19 cellular contexts compared by ENCODE assay signal in the genomic region with DNA sequence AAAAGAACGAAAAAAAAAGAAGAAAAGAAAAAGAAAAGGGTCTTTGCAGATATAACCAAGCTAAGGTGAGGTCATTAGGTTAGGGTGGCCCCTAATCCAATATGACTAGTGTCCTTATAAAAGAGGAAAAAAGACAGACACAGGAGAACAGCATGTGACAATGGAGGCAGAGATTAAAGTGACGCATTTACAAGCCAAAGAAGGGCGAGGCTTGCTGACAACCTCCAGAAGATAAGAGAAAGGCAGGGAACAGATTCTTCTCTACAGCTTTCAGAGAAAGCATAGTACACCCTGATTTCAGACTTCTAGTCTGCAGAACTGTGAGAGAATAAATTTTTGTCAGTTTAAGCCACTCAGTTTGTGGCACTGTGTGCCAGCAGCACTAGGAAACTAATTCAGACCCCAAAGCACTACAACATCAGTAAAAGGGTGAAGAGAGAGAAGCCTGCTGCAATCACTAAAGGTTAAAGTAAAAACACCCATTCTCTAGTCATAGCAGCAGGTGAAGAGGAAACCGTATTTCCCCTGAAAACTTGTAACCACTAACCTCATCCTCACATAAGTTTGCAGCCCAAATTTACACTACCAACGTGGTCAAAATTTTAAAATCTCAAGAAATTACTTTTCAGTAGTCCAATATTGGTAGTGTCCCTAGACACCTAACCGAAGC. TPM values are rescaled to one million over a fixed set of nuclear protein-coding genes. Genes with fewer than 3 reads are reported as not detected.
DNase-seq lines count a peak whose midpoint lies in the region; ATAC-seq and TF ChIP-seq lines count a peak whose summit lies in the region.
"Had no signal": no experiment of that assay in that cellular context is flagged by ENCODE, and none has a peak within 500 bp of the region (broad histone marks: within the 10 kb centered on the region; RNA-seq: fewer than 3 reads in every experiment).

No MANE protein-coding gene starts in this region.

- H3K9me3 Mint-ChIP-seq in activated CD4-positive, alpha-beta T cell treated with anti-CD3 and anti-CD28 coated beads, Interleukin-2, amount 10 ng/mL, durations not matched to agents 24 days and 14 days = no peaks in the 10 kb centered on the region

- H3K27ac ChIP-seq in left ventricle myocardium inferior (replicated peaks) = peak overlapping the region; percentile 17
- H3K27ac ChIP-seq in testis = peak overlapping the region; percentile 62 to 69
- H3K27ac ChIP-seq: dorsolateral prefrontal cortex, KMS-11, neutrophil, PC-9, prostate gland had no signal

- H3K4me1 ChIP-seq in left ventricle myocardium inferior (peaks cover 20% of the 10 kb centered on the region), testis (peaks cover 18% of the 10 kb centered on the region)
- H3K4me1 ChIP-seq: prostate gland had no signal

- DNase-seq in activated CD4-positive, alpha-beta T cell treated with anti-CD3 and anti-CD28 coated beads, Interleukin-2, amount 10 ng/mL, durations not matched to agents 24 days and 14 days = no peak
- DNase-seq in activated CD4-positive, alpha-beta T cell treated with anti-CD3 and anti-CD28 coated beads for 4 hours = no peak
- DNase-seq in left ventricle myocardium inferior = no peak
- DNase-seq in Right ventricle myocardium inferior (ENCODE audit: missing footprints) = no peak
- no peak for DNase-seq in left ventricle myocardium superior
- peak; percentile 70 for DNase-seq in testis
- DNase-seq in NCI-H1694 (lab: John Stamatoyannopoulos, UW) = no peak
- no peak for DNase-seq in RPMI8226
- DNase-seq: DMS79; dorsolateral prefrontal cortex; GOT3; MV-4-11; NCI-H510A treated with DMSO at 0.1 percent for 48 hours; PC-9; stimulated activated CD8-positive, alpha-beta memory T cell treated with anti-CD3 and anti-CD28 coated beads, Interleukin-4, amount 100 ng/mL, for 48 hours had no signal

- TF ChIP-seq CTCF in left ventricle myocardium inferior (IDR thresholded peaks at IDR 0.05; ENCODE audit: borderline replicate concordance) = no peak
- TF ChIP-seq CTCF in testis (IDR thresholded peaks at IDR 0.05) = no peak

- no peak overlapping the region for H3K4me3 ChIP-seq in left ventricle myocardium inferior
- H3K4me3 ChIP-seq in testis = no peak overlapping the region
- H3K4me3 ChIP-seq: PC-9, prostate gland had no signal

- H3K9me3 ChIP-seq in left ventricle myocardium inferior (replicated peaks) (no peaks in the 10 kb centered on the region), testis (no peaks in the 10 kb centered on the region)
- H3K9me3 ChIP-seq: neutrophil, prostate gland had no signal

- H3K27me3 ChIP-seq in left ventricle myocardium inferior (ENCODE audit: low read depth) (no peaks in the 10 kb centered on the region), testis (no peaks in the 10 kb centered on the region)
- H3K27me3 ChIP-seq: dorsolateral prefrontal cortex had no signal

- WGBS in testis, 2 donors = 53 to 66% methylated on average over 6 of the region's 6 CpGs

- ATAC-seq in Right ventricle myocardium inferior (no peak), left ventricle myocardium superior (peak; percentile 58)

- TF ChIP-seq POLR2A in testis (IDR thresholded peaks at IDR 0.05) = no peak

- H3K36me3 ChIP-seq in left ventricle myocardium inferior (no peaks in the 10 kb centered on the region), testis (ENCODE audit: low read depth, missing control alignments) (no peaks in the 10 kb centered on the region)
- H3K36me3 ChIP-seq: neutrophil, prostate gland had no signal

- intact Hi-C loops in activated CD4-positive, alpha-beta T cell treated with anti-CD3 and anti-CD28 coated beads, Interleukin-2, amount 10 ng/mL, durations not matched to agents 24 days and 14 days (cut with micrococcal nuclease) = no loop called here
- intact Hi-C loops in left ventricle myocardium inferior (cut with micrococcal nuclease) (no loop called here), Right ventricle myocardium inferior (cut with DNase I) (no loop called here), left ventricle myocardium superior (cut with micrococcal nuclease) (no loop called here), testis (cut with DNase I; ENCODE audit: low total_unique reads) (no loop called here)

- no peak overlapping the region for H3K27ac Mint-ChIP-seq in activated CD4-positive, alpha-beta T cell treated with anti-CD3 and anti-CD28 coated beads, Interleukin-2, amount 10 ng/mL, durations not matched to agents 24 days and 14 days

- H3K36me3 Mint-ChIP-seq in activated CD4-positive, alpha-beta T cell treated with anti-CD3 and anti-CD28 coated beads, Interleukin-2, amount 10 ng/mL, durations not matched to agents 24 days and 14 days (ENCODE audit: low read depth) = no peaks in the 10 kb centered on the region

- H3K27me3 Mint-ChIP-seq in activated CD4-positive, alpha-beta T cell treated with anti-CD3 and anti-CD28 coated beads, Interleukin-2, amount 10 ng/mL, durations not matched to agents 24 days and 14 days = peaks cover 10% of the 10 kb centered on the region

- peak overlapping the region; percentile 51 for H3K4me3 Mint-ChIP-seq in activated CD4-positive, alpha-beta T cell treated with anti-CD3 and anti-CD28 coated beads, Interleukin-2, amount 10 ng/mL, durations not matched to agents 24 days and 14 days

- H3K4me1 Mint-ChIP-seq in activated CD4-positive, alpha-beta T cell treated with anti-CD3 and anti-CD28 coated beads, Interleukin-2, amount 10 ng/mL, durations not matched to agents 24 days and 14 days = peaks cover 8% of the 10 kb centered on the region

RNA-seq across cellular contexts. Expression of gene REEP1, which starts 17.6 kb away (rescaled TPM):
- total RNA-seq in activated CD4-positive, alpha-beta T cell treated with anti-CD3 and anti-CD28 coated beads, Interleukin-2, amount 10 ng/mL, durations not matched to agents 24 days and 14 days = 0.19 and 0.44 TPM in 2 replicates
- total RNA-seq in left ventricle myocardium inferior = 30.2 TPM
- total RNA-seq in Right ventricle myocardium inferior = 23.6 TPM
- total RNA-seq in left ventricle myocardium superior = 21.3 TPM
- total RNA-seq in testis = 100 to 1,000 TPM; 241 to 342 TPM
- polyA plus RNA-seq in testis (ENCODE audit: insufficient read depth, low read depth, low replicate concordance) = 112 TPM
- total RNA-seq: HT1080 had no signal

Comparison
In these comparisons a context has a peak if more than half of its experiments do, and no peak if none do; other contexts are left out.
1. RNA of gene REEP1, which starts 17.6 kb away (total RNA-seq): 241 to 342 TPM in testis, 30.2 TPM in left ventricle myocardium inferior (single experiment), 23.6 TPM in Right ventricle myocardium inferior (single experiment) and 21.3 TPM in left ventricle myocardium superior (single experiment); 0.19 to 0.44 TPM in activated CD4-positive, alpha-beta T cell treated with anti-CD3 and anti-CD28 coated beads, Interleukin-2, amount 10 ng/mL, durations not matched to agents 24 days and 14 days; every median in the first group is over 10 times any median in the second.